Comparison of ENCODE assay signal across 19 cellular contexts in the genomic region with DNA sequence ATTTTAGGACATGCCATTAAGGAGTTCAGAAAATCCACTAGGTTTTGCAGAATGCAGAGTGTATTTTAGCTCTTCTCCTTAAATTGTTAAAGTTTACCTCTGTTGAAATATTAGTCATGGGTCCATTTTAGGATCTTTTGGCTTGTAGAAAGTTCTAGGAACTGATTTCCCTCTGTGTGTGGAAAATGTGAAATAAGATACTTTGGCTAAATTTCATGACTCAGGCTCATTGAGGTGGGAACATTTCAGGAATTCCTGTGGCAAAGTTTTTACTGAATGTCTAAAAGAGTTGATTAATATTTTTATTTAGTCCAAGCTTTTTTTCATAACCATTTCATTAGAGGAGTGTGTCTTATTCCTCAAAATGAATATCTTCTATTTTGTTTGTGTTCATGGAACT. TPM values are rescaled to one million over a fixed set of nuclear protein-coding genes. Genes with fewer than 3 reads are reported as not detected.
DNase-seq lines count a peak whose midpoint lies in the region; ATAC-seq, FAIRE-seq and TF ChIP-seq lines count a peak whose summit lies in the region.
"Had no signal": no experiment of that assay in that cellular context is flagged by ENCODE, and none has a peak within 500 bp of the region (broad histone marks: within the 10 kb centered on the region; RNA-seq: fewer than 3 reads in every experiment).

No MANE protein-coding gene starts in this region.

- FAIRE-seq in bronchial epithelial cell (lab: Jason Lieb, UNC): no peak
- FAIRE-seq: GM18507 had no signal

- peaks cover 9% of the 10 kb centered on the region for H3K36me3 Mint-ChIP-seq in type B pancreatic cell
- no peaks in the 10 kb centered on the region for H3K36me3 Mint-ChIP-seq in stimulated activated effector memory CD8-positive, alpha-beta T cell treated with anti-CD3 and anti-CD28 coated beads, Interleukin-12 subunit alpha, Interleukin-12 subunit beta, amount 100 ng/mL, for 72 hours

- peak; percentile 27 for DNase-seq in AG09319 (ENCODE audit: extremely low read depth, low read depth)
- DNase-seq in LHCN-M2 (ENCODE audit: low read depth): peak; percentile 90
- peak; percentile 81 for DNase-seq in bronchial epithelial cell (ENCODE audit: low read depth)
- DNase-seq in lung microvascular endothelial cell (ENCODE audit: low read depth in 2 of 2): peak; percentile 29 to 37
- DNase-seq in type B pancreatic cell (ENCODE audit: extremely low spot score, unreplicated experiment): no peak
- DNase-seq in stimulated activated effector memory CD8-positive, alpha-beta T cell treated with anti-CD3 and anti-CD28 coated beads, Interleukin-12 subunit alpha, Interleukin-12 subunit beta, amount 100 ng/mL, for 72 hours (ENCODE audit: low spot score in 2 of 2): no peak
- DNase-seq: central memory CD4-positive, alpha-beta T cell; DND-41; H7; MV-4-11; NCI-H446; stimulated activated CD4-positive, alpha-beta T cell treated with anti-CD3 and anti-CD28 coated beads, Interleukin-2, amount 100 ng/mL, for 48 hours; T-helper 2 cell had no signal

- ATAC-seq in HG03342 (IDR thresholded peaks at IDR 0.05; ENCODE audit: unreplicated experiment) (no peak), HG03457 (IDR thresholded peaks at IDR 0.05; ENCODE audit: unreplicated experiment) (no peak)
- no peak for ATAC-seq in stimulated activated effector memory CD8-positive, alpha-beta T cell treated with anti-CD3 and anti-CD28 coated beads, Interleukin-12 subunit alpha, Interleukin-12 subunit beta, amount 100 ng/mL, for 72 hours
- ATAC-seq: activated T-helper 17 cell treated with anti-CD3 and anti-CD28 coated beads, Interleukin-2, amount 50 U/mL, for 72 hours had no signal

- H3K4me3 Mint-ChIP-seq in type B pancreatic cell: no peak overlapping the region
- no peak overlapping the region for H3K4me3 Mint-ChIP-seq in stimulated activated effector memory CD8-positive, alpha-beta T cell treated with anti-CD3 and anti-CD28 coated beads, Interleukin-12 subunit alpha, Interleukin-12 subunit beta, amount 100 ng/mL, for 72 hours
- H3K4me3 Mint-ChIP-seq: activated T-helper 17 cell treated with anti-CD3 and anti-CD28 coated beads, Interleukin-2, amount 50 U/mL, for 72 hours had no signal

- no peak overlapping the region for H3K4me3 ChIP-seq in bronchial epithelial cell (ENCODE audit: low read depth, low read length)
- H3K4me3 ChIP-seq: BLaER1 had no signal

- H3K27me3 ChIP-seq in bronchial epithelial cell (ENCODE audit: control insufficient read depth, insufficient read depth, low read length): no peaks in the 10 kb centered on the region
- H3K27me3 ChIP-seq: BLaER1 had no signal

- H3K36me3 ChIP-seq in bronchial epithelial cell (ENCODE audit: control insufficient read depth, insufficient read depth, low read length): no peaks in the 10 kb centered on the region
- H3K36me3 ChIP-seq: BLaER1 had no signal

- no peak overlapping the region for H3K27ac Mint-ChIP-seq in type B pancreatic cell
- no peak overlapping the region for H3K27ac Mint-ChIP-seq in stimulated activated effector memory CD8-positive, alpha-beta T cell treated with anti-CD3 and anti-CD28 coated beads, Interleukin-12 subunit alpha, Interleukin-12 subunit beta, amount 100 ng/mL, for 72 hours
- H3K27ac Mint-ChIP-seq: activated T-helper 17 cell treated with anti-CD3 and anti-CD28 coated beads, Interleukin-2, amount 50 U/mL, for 72 hours; progenitor cell of endocrine pancreas had no signal

- H3K27me3 Mint-ChIP-seq in type B pancreatic cell: no peaks in the 10 kb centered on the region
- H3K27me3 Mint-ChIP-seq: progenitor cell of endocrine pancreas had no signal

- H3K4me1 Mint-ChIP-seq in type B pancreatic cell (ENCODE audit: unreplicated experiment): peaks cover 19% of the 10 kb centered on the region
- no peaks in the 10 kb centered on the region for H3K4me1 Mint-ChIP-seq in stimulated activated effector memory CD8-positive, alpha-beta T cell treated with anti-CD3 and anti-CD28 coated beads, Interleukin-12 subunit alpha, Interleukin-12 subunit beta, amount 100 ng/mL, for 72 hours
- H3K4me1 Mint-ChIP-seq: activated T-helper 17 cell treated with anti-CD3 and anti-CD28 coated beads, Interleukin-2, amount 50 U/mL, for 72 hours had no signal

- H3K9me3 Mint-ChIP-seq in type B pancreatic cell: no peaks in the 10 kb centered on the region
- H3K9me3 Mint-ChIP-seq in stimulated activated effector memory CD8-positive, alpha-beta T cell treated with anti-CD3 and anti-CD28 coated beads, Interleukin-12 subunit alpha, Interleukin-12 subunit beta, amount 100 ng/mL, for 72 hours: no peaks in the 10 kb centered on the region
- H3K9me3 Mint-ChIP-seq: activated T-helper 17 cell treated with anti-CD3 and anti-CD28 coated beads, Interleukin-2, amount 50 U/mL, for 72 hours had no signal

- TF ChIP-seq CTCF in AG09319 (IDR thresholded peaks at IDR 0.05; ENCODE audit: low read depth, low read length): no peak
- no peak for TF ChIP-seq CTCF in bronchial epithelial cell (IDR thresholded peaks at IDR 0.05; ENCODE audit: insufficient read depth, low read length, severe bottlenecking)
- TF ChIP-seq CTCF in type B pancreatic cell (conservative IDR thresholded peaks at IDR 0.05): no peak

RNA-seq across cellular contexts. Expression of gene FHIP1A, which starts 7.0 kb away (rescaled TPM):
- total RNA-seq in LHCN-M2 (2014; rRNA removed): 0.90 and 1.3 TPM in 2 replicates
- polyA plus RNA-seq in LHCN-M2 (2012): 1.8 TPM
- total RNA-seq in bronchial epithelial cell: 20.8 and 25.2 TPM in 2 replicates
- 0.22 and 0.60 TPM in 2 replicates for total RNA-seq in lung microvascular endothelial cell
- total RNA-seq in type B pancreatic cell (ENCODE audit: low replicate concordance): 13.2 and 38.9 TPM in 2 replicates

Comparison
In these comparisons a context has a peak if more than half of its experiments do, and no peak if none do; other contexts are left out.
1. DNase-seq: peak in AG09319 (single experiment), LHCN-M2 (single experiment), bronchial epithelial cell (single experiment) and lung microvascular endothelial cell (2 of 2); none in type B pancreatic cell (single experiment) and stimulated activated effector memory CD8-positive, alpha-beta T cell treated with anti-CD3 and anti-CD28 coated beads, Interleukin-12 subunit alpha, Interleukin-12 subunit beta, amount 100 ng/mL, for 72 hours (0 of 2).